10 cellular contexts compared by ENCODE assay signal in the genomic region with DNA sequence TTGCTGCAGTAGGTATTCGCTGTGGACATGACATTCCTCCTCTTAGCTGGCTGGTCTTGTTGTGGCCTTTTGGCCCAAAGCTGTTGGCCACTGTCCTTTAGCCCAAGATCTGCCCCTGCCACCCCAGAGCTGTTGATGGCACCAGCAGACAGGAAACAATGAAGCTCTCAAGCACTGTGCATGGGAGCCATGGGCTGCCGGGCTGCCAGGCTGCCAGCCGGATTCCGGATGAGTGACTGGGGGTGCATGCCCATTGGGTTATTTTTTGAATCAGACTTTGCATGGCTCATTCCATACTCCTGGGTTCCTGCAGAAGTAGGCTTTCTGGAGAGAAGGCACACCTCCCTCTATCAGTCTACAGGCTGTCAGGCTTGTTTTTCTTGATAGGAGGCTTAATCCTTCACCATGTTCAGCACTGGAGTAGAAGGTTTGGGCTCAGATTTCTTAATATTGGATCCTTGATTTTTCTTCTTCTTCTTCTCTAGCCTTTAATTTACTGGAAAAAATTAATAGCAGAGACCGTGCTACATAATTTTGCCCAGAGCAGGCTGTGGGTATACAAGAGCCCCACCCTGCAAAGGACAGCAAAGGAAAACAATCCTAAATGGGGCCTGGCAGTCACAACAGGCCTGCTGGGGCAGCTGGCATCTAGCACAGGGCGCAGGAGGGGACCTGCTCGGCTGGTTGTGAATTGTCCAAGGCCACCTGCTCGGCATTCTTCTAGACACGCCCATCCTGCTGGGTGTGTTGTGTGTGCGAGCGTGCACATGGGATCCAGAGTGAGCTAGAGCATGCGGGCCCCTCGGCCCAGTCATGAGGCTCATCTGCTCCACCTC. TPM values are rescaled to one million over a fixed set of nuclear protein-coding genes. Genes with fewer than 3 reads are reported as not detected.
DNase-seq lines count a peak whose midpoint lies in the region; ATAC-seq and TF ChIP-seq lines count a peak whose summit lies in the region.
"Had no signal": no experiment of that assay in that cellular context is flagged by ENCODE, and none has a peak within 500 bp of the region (broad histone marks: within the 10 kb centered on the region; RNA-seq: fewer than 3 reads in every experiment).

No MANE protein-coding gene starts in this region.

- H3K9me3 ChIP-seq in left ventricle myocardium inferior (replicated peaks): no peaks in the 10 kb centered on the region
- H3K9me3 ChIP-seq in upper lobe of left lung: no peaks in the 10 kb centered on the region
- H3K9me3 ChIP-seq: SJCRH30 had no signal

- no peak for TF ChIP-seq EP300 in upper lobe of left lung (IDR thresholded peaks at IDR 0.05)

- H3K9me3 Mint-ChIP-seq in activated T-cell treated with anti-CD3 and anti-CD28 coated beads, Interleukin-2, amount 50 U/mL, for 24 hours: no peaks in the 10 kb centered on the region

- peak in 1 of 2 donors; percentile 81 for ATAC-seq in upper lobe of left lung (ENCODE audit: low FRiP score in 2 of 2)
- ATAC-seq in HG03159 (IDR thresholded peaks at IDR 0.05; ENCODE audit: unreplicated experiment): no peak
- ATAC-seq in HG03442 (IDR thresholded peaks at IDR 0.05; ENCODE audit: unreplicated experiment): no peak
- ATAC-seq: activated CD8-positive, alpha-beta memory T cell treated with anti-CD3 and anti-CD28 coated beads, Interleukin-2, amount 10 ng/mL, durations not matched to agents 7 days and 5 days had no signal

- TF ChIP-seq CTCF in left ventricle myocardium inferior (IDR thresholded peaks at IDR 0.05; ENCODE audit: borderline replicate concordance) (no peak), upper lobe of left lung (IDR thresholded peaks at IDR 0.05) (no peak)

- intact Hi-C loops in left ventricle myocardium inferior (cut with micrococcal nuclease): no loop called here

- no peak for DNase-seq in activated T-cell treated with anti-CD3 and anti-CD28 coated beads, Interleukin-2, amount 50 U/mL, for 24 hours
- DNase-seq in activated T-cell treated with anti-CD3 and anti-CD28 coated beads, Interleukin-2, amount 50 U/mL, for 48 hours: no peak
- DNase-seq in NCI-H526 treated with DMSO at 0.1 percent for 48 hours (lab: John Stamatoyannopoulos, UW) (peak; percentile 42), left ventricle myocardium inferior (no peak), upper lobe of left lung (peak; percentile 50 to 76), MV-4-11 (lab: John Stamatoyannopoulos, UW) (no peak)
- DNase-seq: activated CD8-positive, alpha-beta memory T cell treated with anti-CD3 and anti-CD28 coated beads, Interleukin-2, amount 10 ng/mL, durations not matched to agents 7 days and 5 days; SJCRH30 had no signal

- WGBS in upper lobe of left lung, 2 donors: 66 to 78% methylated on average over 2 to 13 of the region's 13 CpGs

- H3K27ac Mint-ChIP-seq in activated T-cell treated with anti-CD3 and anti-CD28 coated beads, Interleukin-2, amount 50 U/mL, for 24 hours: peak overlapping the region; percentile 37
- H3K27ac Mint-ChIP-seq: activated CD8-positive, alpha-beta memory T cell treated with anti-CD3 and anti-CD28 coated beads, Interleukin-2, amount 10 ng/mL, durations not matched to agents 7 days and 5 days had no signal

- no peak overlapping the region for H3K4me3 Mint-ChIP-seq in activated T-cell treated with anti-CD3 and anti-CD28 coated beads, Interleukin-2, amount 50 U/mL, for 24 hours
- H3K4me3 Mint-ChIP-seq: activated CD8-positive, alpha-beta memory T cell treated with anti-CD3 and anti-CD28 coated beads, Interleukin-2, amount 10 ng/mL, durations not matched to agents 7 days and 5 days had no signal

- H3K27me3 ChIP-seq in left ventricle myocardium inferior (ENCODE audit: low read depth): no peaks in the 10 kb centered on the region
- H3K27me3 ChIP-seq in upper lobe of left lung: no peaks in the 10 kb centered on the region
- H3K27me3 ChIP-seq: SJCRH30 had no signal

- H3K4me1 ChIP-seq in left ventricle myocardium inferior (peaks cover 62% of the 10 kb centered on the region), upper lobe of left lung (peaks cover 28 to 39% (median 36%) of the 10 kb centered on the region in 4 donors)
- H3K4me1 ChIP-seq: SJCRH30 had no signal

- H3K27me3 Mint-ChIP-seq in activated T-cell treated with anti-CD3 and anti-CD28 coated beads, Interleukin-2, amount 50 U/mL, for 24 hours: no peaks in the 10 kb centered on the region
- H3K27me3 Mint-ChIP-seq: activated CD8-positive, alpha-beta memory T cell treated with anti-CD3 and anti-CD28 coated beads, Interleukin-2, amount 10 ng/mL, durations not matched to agents 7 days and 5 days had no signal

- no peak for TF ChIP-seq POLR2A in upper lobe of left lung (IDR thresholded peaks at IDR 0.05)

- peaks cover 30% of the 10 kb centered on the region for H3K36me3 ChIP-seq in left ventricle myocardium inferior
- H3K36me3 ChIP-seq in upper lobe of left lung: peaks cover 0 to 45% (median 25%) of the 10 kb centered on the region in 4 donors
- H3K36me3 ChIP-seq: SJCRH30 had no signal

- H3K4me3 ChIP-seq in left ventricle myocardium inferior (no peak overlapping the region), upper lobe of left lung (peak overlapping the region in 1 of 4 donors; percentile 19)
- H3K4me3 ChIP-seq: SJCRH30 had no signal

- H3K27ac ChIP-seq in left ventricle myocardium inferior (replicated peaks): peak overlapping the region; percentile 84
- peak overlapping the region in 2 of 4 donors; percentile 0 to 17 for H3K27ac ChIP-seq in upper lobe of left lung
- H3K27ac ChIP-seq: SJCRH30 had no signal

- H3K36me3 Mint-ChIP-seq in activated T-cell treated with anti-CD3 and anti-CD28 coated beads, Interleukin-2, amount 50 U/mL, for 24 hours (ENCODE audit: low read depth): peaks cover 91% of the 10 kb centered on the region

- peaks cover 8% of the 10 kb centered on the region for H3K4me1 Mint-ChIP-seq in activated T-cell treated with anti-CD3 and anti-CD28 coated beads, Interleukin-2, amount 50 U/mL, for 24 hours (ENCODE audit: low read depth)

RNA-seq across cellular contexts. Expression of gene MAX, which starts 32.2 kb away (rescaled TPM):
- total RNA-seq in left ventricle myocardium inferior (81.9 TPM), upper lobe of left lung (100 to 1,000 TPM in 2 of 6 donors, 10 to 100 TPM in 4; 53.7 to 146 (median 68.2) TPM)

Comparison
In these comparisons a context has a peak if more than half of its experiments do, and no peak if none do; other contexts are left out.
1. DNase-seq: peak in NCI-H526 treated with DMSO at 0.1 percent for 48 hours (single experiment) and upper lobe of left lung (2 of 2); none in activated T-cell treated with anti-CD3 and anti-CD28 coated beads, Interleukin-2, amount 50 U/mL, for 24 hours (single experiment), activated T-cell treated with anti-CD3 and anti-CD28 coated beads, Interleukin-2, amount 50 U/mL, for 48 hours (0 of 2), left ventricle myocardium inferior (single experiment) and MV-4-11 (single experiment).